Comparison of ENCODE assay signal across 15 cellular contexts in genomic region chr3:34483290-34483887, GRCh38.
DNase-seq lines count a peak whose midpoint lies in the region; ATAC-seq, FAIRE-seq and TF ChIP-seq lines count a peak whose summit lies in the region.
"Had no signal": no experiment of that assay in that cellular context is flagged by ENCODE, and none has a peak within 500 bp of the region (broad histone marks: within the 10 kb centered on the region; RNA-seq: fewer than 3 reads in every experiment).

No MANE protein-coding gene starts in this region.

- no peak for TF ChIP-seq CTCF in pancreas (IDR thresholded peaks at IDR 0.05)

- peak overlapping the region; percentile 25 for H3K4me3 Mint-ChIP-seq in stimulated activated naive CD8-positive, alpha-beta T cell treated with anti-CD3 and anti-CD28 coated beads, Interleukin-15, Interleukin-2, amounts not matched to agents 100 ng/mL and 50 ng/mL, for 24 hours
- H3K4me3 Mint-ChIP-seq in T-cell, result peak overlapping the region; percentile 62 to 78 (median 70)
- H3K4me3 Mint-ChIP-seq: activated CD4-positive, alpha-beta memory T cell treated with anti-CD3 and anti-CD28 coated beads for 36 hours had no signal

- peaks cover 16% of the 10 kb centered on the region for H3K4me1 Mint-ChIP-seq in stimulated activated naive CD8-positive, alpha-beta T cell treated with anti-CD3 and anti-CD28 coated beads, Interleukin-15, Interleukin-2, amounts not matched to agents 100 ng/mL and 50 ng/mL, for 24 hours (ENCODE audit: low read depth)
- peaks cover 18 to 25% (median 24%) of the 10 kb centered on the region in 3 donors for H3K4me1 Mint-ChIP-seq in T-cell

- CTCF ChIA-PET in T-cell (lab: Charles Lee), result no interaction called here

- 28 to 30% methylated on average over 1 of the region's 1 CpG for WGBS in aorta, 2 donors
- 58 to 61% methylated on average over 1 of the region's 1 CpG for WGBS in pancreas, 2 donors

- no peaks in the 10 kb centered on the region for H3K9me3 ChIP-seq in aorta (ENCODE audit: control insufficient read depth, low read length)
- no peaks in the 10 kb centered on the region for H3K9me3 ChIP-seq in pancreas
- H3K9me3 ChIP-seq: testis had no signal

- POLR2A ChIA-PET in T-cell (lab: Charles Lee), result interaction anchor here in 1 of 2 donors (0.5 kb wide), 1 partner anchor 254 kb away, joined by 3 read pairs; no protein-coding TSS in a partner anchor

- H3K27ac Mint-ChIP-seq in stimulated activated naive CD8-positive, alpha-beta T cell treated with anti-CD3 and anti-CD28 coated beads, Interleukin-15, Interleukin-2, amounts not matched to agents 100 ng/mL and 50 ng/mL, for 24 hours, result no peak overlapping the region
- H3K27ac Mint-ChIP-seq in T-cell, result peak overlapping the region in 1 of 2 donors; percentile 75
- H3K27ac Mint-ChIP-seq: activated CD4-positive, alpha-beta memory T cell treated with anti-CD3 and anti-CD28 coated beads for 36 hours had no signal

- no peaks in the 10 kb centered on the region for H3K27me3 Mint-ChIP-seq in stimulated activated naive CD8-positive, alpha-beta T cell treated with anti-CD3 and anti-CD28 coated beads, Interleukin-15, Interleukin-2, amounts not matched to agents 100 ng/mL and 50 ng/mL, for 24 hours
- no peaks in the 10 kb centered on the region for H3K27me3 Mint-ChIP-seq in T-cell
- H3K27me3 Mint-ChIP-seq: activated CD4-positive, alpha-beta memory T cell treated with anti-CD3 and anti-CD28 coated beads for 36 hours had no signal

- H3K27ac ChIP-seq in aorta (ENCODE audit: low read depth in 1 of 2, low read length in 2 of 2) (no peak overlapping the region), pancreas (no peak overlapping the region)
- H3K27ac ChIP-seq: testis had no signal

- no peak for DNase-seq in stimulated activated naive CD8-positive, alpha-beta T cell treated with anti-CD3 and anti-CD28 coated beads, Interleukin-15, Interleukin-2, amounts not matched to agents 100 U/mL and 50 U/mL, for 24 hours
- DNase-seq in T-cell (no peak), inferior parietal cortex (ENCODE audit: extremely low spot score) (peak; percentile 22), aorta (no peak), medulla oblongata (ENCODE audit: extremely low spot score) (no peak), GM19239 (ENCODE audit: insufficient read length, low spot score) (no peak), pancreas (no peak)
- DNase-seq: activated CD4-positive, alpha-beta memory T cell treated with anti-CD3 and anti-CD28 coated beads for 36 hours; activated naive CD4-positive, alpha-beta T cell; C1 segment of cervical spinal cord; NCI-H187 treated with DMSO at 0.1 percent for 48 hours; T1000; testis had no signal

- no peaks in the 10 kb centered on the region for H3K27me3 ChIP-seq in aorta (ENCODE audit: control insufficient read depth in 1 of 2, insufficient read depth in 2 of 2, low read length in 1 of 2)
- H3K27me3 ChIP-seq in pancreas, result no peaks in the 10 kb centered on the region
- H3K27me3 ChIP-seq: testis had no signal

- no peaks in the 10 kb centered on the region for H3K36me3 Mint-ChIP-seq in stimulated activated naive CD8-positive, alpha-beta T cell treated with anti-CD3 and anti-CD28 coated beads, Interleukin-15, Interleukin-2, amounts not matched to agents 100 ng/mL and 50 ng/mL, for 24 hours (ENCODE audit: low read depth)
- no peaks in the 10 kb centered on the region for H3K36me3 Mint-ChIP-seq in T-cell
- H3K36me3 Mint-ChIP-seq: activated CD4-positive, alpha-beta memory T cell treated with anti-CD3 and anti-CD28 coated beads for 36 hours had no signal

- ATAC-seq in stimulated activated naive CD8-positive, alpha-beta T cell treated with anti-CD3 and anti-CD28 coated beads, Interleukin-15, Interleukin-2, amounts not matched to agents 100 U/mL and 50 U/mL, for 24 hours, result no peak
- ATAC-seq in T-cell (replicated peaks in 1 of 4), result no peak
- ATAC-seq in aorta (ENCODE audit: low FRiP score), result peak; percentile 50
- ATAC-seq in pancreas, result no peak

- H3K36me3 ChIP-seq in aorta (ENCODE audit: control insufficient read depth in 1 of 2, insufficient read depth in 2 of 2, low read length in 1 of 2), result no peaks in the 10 kb centered on the region
- H3K36me3 ChIP-seq in pancreas, result no peaks in the 10 kb centered on the region

- H3K4me3 ChIP-seq in aorta (ENCODE audit: low read length in 2 of 2) (peak overlapping the region; percentile 54 to 59), pancreas (no peak overlapping the region)
- H3K4me3 ChIP-seq: testis had no signal

- H3K4me1 ChIP-seq in aorta (ENCODE audit: control insufficient read depth in 1 of 2, insufficient read depth in 2 of 2, low read length in 2 of 2) (peaks cover 0 to 3% of the 10 kb centered on the region in 2 donors), pancreas (no peaks in the 10 kb centered on the region)
- H3K4me1 ChIP-seq: testis had no signal

- intact Hi-C loops in aorta (cut with DNase I), result no loop called here
- intact Hi-C loops in pancreas (cut with DNase I), result no loop called here

- peaks cover 3% of the 10 kb centered on the region for H3K9me3 Mint-ChIP-seq in stimulated activated naive CD8-positive, alpha-beta T cell treated with anti-CD3 and anti-CD28 coated beads, Interleukin-15, Interleukin-2, amounts not matched to agents 100 ng/mL and 50 ng/mL, for 24 hours
- no peaks in the 10 kb centered on the region for H3K9me3 Mint-ChIP-seq in T-cell
- H3K9me3 Mint-ChIP-seq: activated CD4-positive, alpha-beta memory T cell treated with anti-CD3 and anti-CD28 coated beads for 36 hours had no signal

- FAIRE-seq in GM19239 (lab: Jason Lieb, UNC) (no peak), pancreas (lab: Jason Lieb, UNC) (no peak)
- FAIRE-seq: keratinocyte had no signal

Comparison
In these comparisons a context has a peak if more than half of its experiments do, and no peak if none do; other contexts are left out.
1. H3K4me3 ChIP-seq: peak in aorta (2 of 2); none in pancreas (0 of 4).